Comparison of ENCODE assay signal across 1 cellular context in genomic region chr6:29628419-29629281, GRCh38.
TF ChIP-seq lines count a peak whose summit lies in the region.

No MANE protein-coding gene starts in this region.

TF ChIP-seq in HepG2, 621 proteins besides CTCF, POLR2A, EP300 and RAD21 (continues in another document):
- TF ChIP-seq PTBP1 (IDR thresholded peaks at IDR 0.05; ENCODE audit: low read depth, low read length, poor library complexity, severe bottlenecking) (no peak), ARID5B (CRISPR knock-in tag; IDR thresholded peaks at IDR 0.05) (no peak), MAX (IDR thresholded peaks at IDR 0.05) (peak; percentile 49; the same call in 1 of the 2 replicates), GABPB1 (CRISPR knock-in tag; IDR thresholded peaks at IDR 0.05) (peak; percentile 29; the same call in 1 of the 2 replicates), EZH2 (conservative IDR thresholded peaks at IDR 0.05; ENCODE audit: low read depth, low read length) (peak; percentile 69; the same call in 1 of the 2 replicates), TGIF2 (CRISPR knock-in tag; IDR thresholded peaks at IDR 0.05) (no peak), GATAD2A (CRISPR knock-in tag; IDR thresholded peaks at IDR 0.05) (no peak), SMAD9 (CRISPR knock-in tag; IDR thresholded peaks at IDR 0.05) (no peak), SP5 (CRISPR knock-in tag; IDR thresholded peaks at IDR 0.05; ENCODE audit: borderline replicate concordance, low read depth) (no peak), ZMYM3 (CRISPR knock-in tag; IDR thresholded peaks at IDR 0.05) (no peak), NFKBIZ (CRISPR knock-in tag; IDR thresholded peaks at IDR 0.05) (no peak), HOXA7 (CRISPR knock-in tag; IDR thresholded peaks at IDR 0.05) (no peak), GZF1 (CRISPR knock-in tag; IDR thresholded peaks at IDR 0.05) (no peak), ZNF576 (CRISPR knock-in tag; IDR thresholded peaks at IDR 0.05) (no peak), KDM1A (CRISPR knock-in tag; IDR thresholded peaks at IDR 0.05) (no peak), SKIL (CRISPR knock-in tag; IDR thresholded peaks at IDR 0.05; ENCODE audit: borderline replicate concordance) (no peak), GABPA (IDR thresholded peaks at IDR 0.05; ENCODE audit: low read depth, low read length) (no peak), GABPA (CRISPR knock-in tag; IDR thresholded peaks at IDR 0.05; ENCODE audit: low read depth) (no peak), NFKB2 (CRISPR knock-in tag; IDR thresholded peaks at IDR 0.05; ENCODE audit: borderline replicate concordance) (0 out of 2 replicates have a peak, but pooled peaks have one; percentile 29), ZNF850 (CRISPR knock-in tag; conservative IDR thresholded peaks at IDR 0.05) (no peak), DPF2 (CRISPR knock-in tag; IDR thresholded peaks at IDR 0.05; ENCODE audit: borderline replicate concordance, low read depth) (no peak), KDM5A (IDR thresholded peaks at IDR 0.05; ENCODE audit: borderline replicate concordance, low read length) (no peak), ZNF782 (CRISPR knock-in tag; IDR thresholded peaks at IDR 0.05; ENCODE audit: borderline replicate concordance) (no peak), MYC (CRISPR knock-in tag; IDR thresholded peaks at IDR 0.05; ENCODE audit: borderline replicate concordance) (peak; percentile 66; the same call in 1 of the 2 replicates), MED1 (CRISPR knock-in tag; IDR thresholded peaks at IDR 0.05) (no peak), PRPF4 (IDR thresholded peaks at IDR 0.05; ENCODE audit: low read depth, low read length, poor library complexity, severe bottlenecking) (no peak), NR1H2 (CRISPR knock-in tag; IDR thresholded peaks at IDR 0.05; ENCODE audit: borderline replicate concordance, low read depth) (no peak), ZNF720 (CRISPR knock-in tag; IDR thresholded peaks at IDR 0.05) (no peak), ZNF12 (CRISPR knock-in tag; IDR thresholded peaks at IDR 0.05) (no peak), KDM6A (CRISPR knock-in tag; IDR thresholded peaks at IDR 0.05; ENCODE audit: low read depth) (no peak), ATM (IDR thresholded peaks at IDR 0.05; ENCODE audit: borderline replicate concordance) (no peak), BCL6 (CRISPR knock-in tag; IDR thresholded peaks at IDR 0.05) (no peak), AGO1 (IDR thresholded peaks at IDR 0.05; ENCODE audit: low read depth, low read length, poor library complexity, severe bottlenecking) (no peak), FOSL1 (CRISPR knock-in tag; IDR thresholded peaks at IDR 0.05; ENCODE audit: borderline replicate concordance) (no peak), PRDM15 (CRISPR knock-in tag; IDR thresholded peaks at IDR 0.05) (peak; percentile 56; the same call in 1 of the 2 replicates), NRL (CRISPR knock-in tag; IDR thresholded peaks at IDR 0.05; ENCODE audit: borderline replicate concordance) (peak; percentile 35; the same call in 1 of the 2 replicates), ATF5 (CRISPR knock-in tag; IDR thresholded peaks at IDR 0.05; ENCODE audit: low read depth) (no peak), ZBTB7A (CRISPR knock-in tag; IDR thresholded peaks at IDR 0.05) (peak; percentile 8; the same call in 1 of the 2 replicates), AHR (CRISPR knock-in tag; IDR thresholded peaks at IDR 0.05) (no peak), POLR2AphosphoS2 (IDR thresholded peaks at IDR 0.05; ENCODE audit: low read depth, low read length) (no peak), HNRNPUL1 (IDR thresholded peaks at IDR 0.05; ENCODE audit: low read depth, low read length) (no peak), ZKSCAN1 (IDR thresholded peaks at IDR 0.05; ENCODE audit: low read length) (no peak), ZFX (CRISPR knock-in tag; IDR thresholded peaks at IDR 0.05; ENCODE audit: low read depth) (no peak), ZFYVE20 (CRISPR knock-in tag; IDR thresholded peaks at IDR 0.05; ENCODE audit: borderline replicate concordance, low read depth) (no peak), ZNF615 (CRISPR knock-in tag; IDR thresholded peaks at IDR 0.05; ENCODE audit: borderline replicate concordance) (no peak), ZNF713 (CRISPR knock-in tag; IDR thresholded peaks at IDR 0.05) (no peak), CAMTA2 (CRISPR knock-in tag; IDR thresholded peaks at IDR 0.05; ENCODE audit: borderline replicate concordance) (no peak), HDAC6 (IDR thresholded peaks at IDR 0.05; ENCODE audit: low read depth, low read length) (no peak), WIZ (CRISPR knock-in tag; IDR thresholded peaks at IDR 0.05) (no peak), ZNF414 (CRISPR knock-in tag; IDR thresholded peaks at IDR 0.05) (no peak), ZBTB33 (CRISPR knock-in tag; IDR thresholded peaks at IDR 0.05) (no peak), ZNF556 (CRISPR knock-in tag; IDR thresholded peaks at IDR 0.05; ENCODE audit: borderline replicate concordance) (peak; percentile 66; the same call in 1 of the 2 replicates), KLF11 (CRISPR knock-in tag; IDR thresholded peaks at IDR 0.05) (no peak), SCMH1 (CRISPR knock-in tag; IDR thresholded peaks at IDR 0.05; ENCODE audit: borderline replicate concordance) (no peak), ZBTB7B (CRISPR knock-in tag; IDR thresholded peaks at IDR 0.05) (no peak), MAF1 (CRISPR knock-in tag; IDR thresholded peaks at IDR 0.05; ENCODE audit: borderline replicate concordance) (no peak), GTF3A (CRISPR knock-in tag; conservative IDR thresholded peaks at IDR 0.05) (0 out of 2 replicates have a peak, but pooled peaks have one; percentile 78), ZNF280B (CRISPR knock-in tag; IDR thresholded peaks at IDR 0.05; ENCODE audit: borderline replicate concordance) (peak; percentile 68; the same call in 1 of the 2 replicates)
